Comparison of ENCODE assay signal across 8 cellular contexts in the genomic region with DNA sequence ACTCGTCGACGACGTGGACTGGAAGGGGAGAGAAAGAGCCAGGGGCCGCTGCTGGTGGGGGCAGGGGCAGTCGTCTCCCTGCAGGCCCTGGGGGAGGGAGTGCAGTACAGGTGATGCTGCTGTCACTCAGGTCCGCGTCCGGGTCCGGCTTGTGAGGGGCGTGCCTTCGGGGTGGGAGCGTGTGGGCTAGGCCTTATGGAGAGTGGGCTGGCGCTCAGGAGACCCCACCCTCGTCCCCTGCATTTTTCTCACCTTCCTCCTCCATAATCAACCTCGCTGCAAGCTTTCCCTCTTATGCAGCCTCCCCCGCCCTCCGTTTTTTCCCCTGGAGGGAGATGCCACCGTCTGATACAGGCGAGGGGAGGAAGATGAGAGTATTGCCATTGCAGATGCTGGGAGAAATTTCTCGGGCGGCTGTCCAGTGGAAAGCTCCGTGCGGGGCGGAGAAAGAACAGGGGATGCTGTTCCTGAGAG. TPM values are rescaled to one million over a fixed set of nuclear protein-coding genes. Genes with fewer than 3 reads are reported as not detected.
DNase-seq lines count a peak whose midpoint lies in the region; ATAC-seq, FAIRE-seq and TF ChIP-seq lines count a peak whose summit lies in the region.

No MANE protein-coding gene starts in this region.

- no TSS peak for BruUV-seq in endothelial cell of umbilical vein (replicated peaks; lab: Mats Ljungman, UMichigan)

- H3K36me3 Mint-ChIP-seq in activated CD8-positive, alpha-beta memory T cell treated with anti-CD3 and anti-CD28 coated beads, Interleukin-2, amount 10 ng/mL, durations not matched to agents 7 days and 5 days = peaks cover 10% of the 10 kb centered on the region
- no peaks in the 10 kb centered on the region for H3K36me3 Mint-ChIP-seq in stimulated activated memory B cell treated with anti-CD40 and anti-IgM and Interleukin-4, amounts not matched to agents 10 μg/mL and 1 μg/mL and 100 μg/mL, for 72 hours

- H3K4me3 ChIP-seq in BLaER1 = peak overlapping the region; percentile 99
- H3K4me3 ChIP-seq in endothelial cell of umbilical vein (replicated peaks in 1 of 3; ENCODE audit: insufficient read depth in 1 of 3, low read depth in 1 of 3, low read length in 3 of 3) = peak overlapping the region; percentile 56 to 87 (median 86)
- peak overlapping the region; percentile 80 for H3K4me3 ChIP-seq in mucosa of stomach (ENCODE audit: low read length)

- no peaks in the 10 kb centered on the region for H3K9me3 Mint-ChIP-seq in activated CD8-positive, alpha-beta memory T cell treated with anti-CD3 and anti-CD28 coated beads, Interleukin-2, amount 10 ng/mL, durations not matched to agents 7 days and 5 days (ENCODE audit: low read depth)
- H3K9me3 Mint-ChIP-seq in stimulated activated memory B cell treated with anti-CD40 and anti-IgM and Interleukin-4, amounts not matched to agents 10 μg/mL and 1 μg/mL and 100 μg/mL, for 72 hours = no peaks in the 10 kb centered on the region

- no peak for TF ChIP-seq POLR2A in endothelial cell of umbilical vein (IDR thresholded peaks at IDR 0.05; ENCODE audit: low read depth, low read length)

- intact Hi-C loops in endothelial cell of umbilical vein (cut with micrococcal nuclease) = loop anchor here (1.0 kb wide), 1 partner anchor 113 kb away; no protein-coding TSS in a partner anchor

- H2AFZ ChIP-seq in endothelial cell of umbilical vein (ENCODE audit: low read depth, low read length) = peak overlapping the region; percentile 96

- H3K79me2 ChIP-seq in endothelial cell of umbilical vein (ENCODE audit: control insufficient read depth, insufficient read depth, low read length) = peaks cover 67% of the 10 kb centered on the region

- peaks cover 50% of the 10 kb centered on the region for H3K4me1 Mint-ChIP-seq in activated CD8-positive, alpha-beta memory T cell treated with anti-CD3 and anti-CD28 coated beads, Interleukin-2, amount 10 ng/mL, durations not matched to agents 7 days and 5 days
- peaks cover 32% of the 10 kb centered on the region for H3K4me1 Mint-ChIP-seq in stimulated activated memory B cell treated with anti-CD40 and anti-IgM and Interleukin-4, amounts not matched to agents 10 μg/mL and 1 μg/mL and 100 μg/mL, for 72 hours

- H3K4me2 ChIP-seq in BLaER1 = peak overlapping the region; percentile 97
- peak overlapping the region; percentile 95 for H3K4me2 ChIP-seq in endothelial cell of umbilical vein (ENCODE audit: insufficient read depth, low read length)

- peak overlapping the region; percentile 84 for H3K4me3 Mint-ChIP-seq in activated CD8-positive, alpha-beta memory T cell treated with anti-CD3 and anti-CD28 coated beads, Interleukin-2, amount 10 ng/mL, durations not matched to agents 7 days and 5 days
- H3K4me3 Mint-ChIP-seq in stimulated activated memory B cell treated with anti-CD40 and anti-IgM and Interleukin-4, amounts not matched to agents 10 μg/mL and 1 μg/mL and 100 μg/mL, for 72 hours = peak overlapping the region; percentile 82

- H3K27me3 Mint-ChIP-seq in activated CD8-positive, alpha-beta memory T cell treated with anti-CD3 and anti-CD28 coated beads, Interleukin-2, amount 10 ng/mL, durations not matched to agents 7 days and 5 days = no peaks in the 10 kb centered on the region
- no peaks in the 10 kb centered on the region for H3K27me3 Mint-ChIP-seq in stimulated activated memory B cell treated with anti-CD40 and anti-IgM and Interleukin-4, amounts not matched to agents 10 μg/mL and 1 μg/mL and 100 μg/mL, for 72 hours

- DNase-seq in NCI-H774 (lab: John Stamatoyannopoulos, UW) (peak; percentile 55), endothelial cell of umbilical vein (ENCODE audit: low read depth, low spot score) (peak; percentile 69)
- peak; percentile 80 for DNase-seq in activated CD8-positive, alpha-beta memory T cell treated with anti-CD3 and anti-CD28 coated beads, Interleukin-2, amount 10 ng/mL, durations not matched to agents 7 days and 5 days

- H3K36me3 ChIP-seq in BLaER1 = peaks cover 7% of the 10 kb centered on the region; the same call in 1 of the 2 replicates
- H3K36me3 ChIP-seq in endothelial cell of umbilical vein (ENCODE audit: control insufficient read depth in 2 of 2, extremely low read depth in 1 of 2, insufficient read depth in 2 of 2, low read length in 2 of 2) = no peaks in the 10 kb centered on the region
- H3K36me3 ChIP-seq in mucosa of stomach (ENCODE audit: control insufficient read depth, insufficient read depth, low read length) = no peaks in the 10 kb centered on the region

- POLR2A ChIA-PET in endothelial cell of umbilical vein (lab: Charles Lee) = interaction anchor here (1.0 kb wide), 1 partner anchor 16 kb away, joined by 4 read pairs; no protein-coding TSS in a partner anchor

- dilution Hi-C loops in endothelial cell of umbilical vein (cut with MboI; ENCODE audit: extremely low pct_ligation_motif_present, low sequenced_read_pairs) = no loop called here

- H3K27ac Mint-ChIP-seq in activated CD8-positive, alpha-beta memory T cell treated with anti-CD3 and anti-CD28 coated beads, Interleukin-2, amount 10 ng/mL, durations not matched to agents 7 days and 5 days = peak overlapping the region; percentile 90
- H3K27ac Mint-ChIP-seq in stimulated activated memory B cell treated with anti-CD40 and anti-IgM and Interleukin-4, amounts not matched to agents 10 μg/mL and 1 μg/mL and 100 μg/mL, for 72 hours = peak overlapping the region; percentile 83

- no peak for TF ChIP-seq CTCF in endothelial cell of umbilical vein (IDR thresholded peaks at IDR 0.05; ENCODE audit: extremely low read depth in 1 of 2, insufficient read depth in 1 of 2, low read depth in 1 of 2, low read length in 2 of 2)

- FAIRE-seq in endothelial cell of umbilical vein (lab: Jason Lieb, UNC) = peak; percentile 69

- H3K27ac ChIP-seq in BLaER1 (peak overlapping the region; percentile 86), endothelial cell of umbilical vein (ENCODE audit: insufficient read depth, low read depth, low read length) (peak overlapping the region; percentile 41)

- ATAC-seq in GM19324 (IDR thresholded peaks at IDR 0.05; ENCODE audit: low FRiP score, unreplicated experiment) = peak; percentile 33
- ATAC-seq in HG03442 (IDR thresholded peaks at IDR 0.05; ENCODE audit: unreplicated experiment) = peak; percentile 28
- peak; percentile 46 for ATAC-seq in activated CD8-positive, alpha-beta memory T cell treated with anti-CD3 and anti-CD28 coated beads, Interleukin-2, amount 10 ng/mL, durations not matched to agents 7 days and 5 days
- peak; percentile 60 for ATAC-seq in stimulated activated memory B cell treated with anti-CD40 and anti-IgM and Interleukin-4, amounts not matched to agents 10 μg/mL and 1 μg/mL and 100 μg/mL, for 72 hours

- no peaks in the 10 kb centered on the region for H3K9me3 ChIP-seq in BLaER1
- no peaks in the 10 kb centered on the region for H3K9me3 ChIP-seq in endothelial cell of umbilical vein (replicated peaks; ENCODE audit: control insufficient read depth, insufficient read depth, low read length)
- H3K9me3 ChIP-seq in mucosa of stomach (ENCODE audit: control insufficient read depth, low read length) = no peaks in the 10 kb centered on the region

- peaks cover 64% of the 10 kb centered on the region for H4K20me1 ChIP-seq in BLaER1
- H4K20me1 ChIP-seq in endothelial cell of umbilical vein (replicated peaks; ENCODE audit: control insufficient read depth, extremely low read depth, insufficient read depth, low read length) = no peaks in the 10 kb centered on the region

- peak overlapping the region; percentile 93 for H3K9ac ChIP-seq in BLaER1
- H3K9ac ChIP-seq in endothelial cell of umbilical vein (replicated peaks; ENCODE audit: extremely low read depth, insufficient read depth, low read length) = peak overlapping the region; percentile 81
- peak overlapping the region; percentile 87 for H3K9ac ChIP-seq in mucosa of stomach (ENCODE audit: low read length)

- CTCF ChIA-PET in activated CD8-positive, alpha-beta memory T cell treated with anti-CD3 and anti-CD28 coated beads, Interleukin-2, amount 10 ng/mL, durations not matched to agents 7 days and 5 days (lab: Charles Lee) = interaction anchor here (0.8 to 2.8 kb wide), 6 partner anchors 12 to 113 kb away, joined by 3 to 6 read pairs (median 3); a partner anchor contains a TSS
- CTCF ChIA-PET in endothelial cell of umbilical vein (lab: Charles Lee) = interaction anchor here (1.0 kb wide), 1 partner anchor 13 kb away, joined by 3 read pairs; no protein-coding TSS in a partner anchor

- peaks cover 46% of the 10 kb centered on the region for H3K4me1 ChIP-seq in BLaER1
- H3K4me1 ChIP-seq in endothelial cell of umbilical vein (ENCODE audit: control insufficient read depth, extremely low read depth, insufficient read depth, low read length) = peaks cover 12% of the 10 kb centered on the region
- H3K4me1 ChIP-seq in mucosa of stomach (ENCODE audit: control insufficient read depth, insufficient read depth, low read length) = peaks cover 14% of the 10 kb centered on the region

- no peaks in the 10 kb centered on the region for H3K27me3 ChIP-seq in BLaER1
- no peaks in the 10 kb centered on the region for H3K27me3 ChIP-seq in endothelial cell of umbilical vein (ENCODE audit: control insufficient read depth in 2 of 2, insufficient read depth in 2 of 2, low read length in 2 of 2)
- H3K27me3 ChIP-seq in mucosa of stomach (ENCODE audit: control insufficient read depth, insufficient read depth, low read length) = no peaks in the 10 kb centered on the region

- no peaks in the 10 kb centered on the region for H3K9me1 ChIP-seq in endothelial cell of umbilical vein (replicated peaks; ENCODE audit: control insufficient read depth, extremely low read depth, insufficient read depth, low read length)

RNA-seq across cellular contexts. Expression of a gene that starts 0.6 kb away (rescaled TPM):
- total RNA-seq in activated CD8-positive, alpha-beta memory T cell treated with anti-CD3 and anti-CD28 coated beads, Interleukin-2, amount 10 ng/mL, durations not matched to agents 7 days and 5 days = 100 to 1,000 TPM in 1 of 2 experiments, 10 to 100 TPM in 1; 96.0 to 102 TPM
- total RNA-seq in endothelial cell of umbilical vein = 95.0 and 100 TPM in 2 replicates
- 78.5 and 102 TPM in 2 replicates for polyA plus RNA-seq in endothelial cell of umbilical vein
- 119 and 127 TPM in 2 replicates for polyA plus RNA-seq in endothelial cell of umbilical vein (2011; cell fraction: cytosol; rRNA removed)
- 48.7 and 66.2 TPM in 2 replicates for polyA plus RNA-seq in endothelial cell of umbilical vein (2011; cell fraction: nucleus; rRNA removed)
- 71.3 and 117 TPM in 2 replicates for polyA plus RNA-seq in endothelial cell of umbilical vein (2012)
- 47.0 and 51.5 TPM in 2 replicates for polyA minus RNA-seq in endothelial cell of umbilical vein
- polyA minus RNA-seq in endothelial cell of umbilical vein (2011; cell fraction: cytosol; rRNA and poly(A)+ RNA removed) = 50.7 TPM
- 12.3 and 20.1 TPM in 2 replicates for polyA minus RNA-seq in endothelial cell of umbilical vein (2011; cell fraction: nucleus; rRNA and poly(A)+ RNA removed)

RNA-seq across cellular contexts. Expression of a gene that starts 3.8 kb away (rescaled TPM):
- 10 to 100 TPM; 67.7 to 75.3 TPM for total RNA-seq in activated CD8-positive, alpha-beta memory T cell treated with anti-CD3 and anti-CD28 coated beads, Interleukin-2, amount 10 ng/mL, durations not matched to agents 7 days and 5 days
- total RNA-seq in endothelial cell of umbilical vein = 49.0 and 56.8 TPM in 2 replicates
- polyA plus RNA-seq in endothelial cell of umbilical vein = 12.3 and 14.9 TPM in 2 replicates
- polyA plus RNA-seq in endothelial cell of umbilical vein (2011; cell fraction: cytosol; rRNA removed) = 14.8 and 16.0 TPM in 2 replicates
- polyA plus RNA-seq in endothelial cell of umbilical vein (2011; cell fraction: nucleus; rRNA removed) = 34.9 and 53.1 TPM in 2 replicates
- 20.4 and 33.2 TPM in 2 replicates for polyA plus RNA-seq in endothelial cell of umbilical vein (2012)
- 70.1 and 87.7 TPM in 2 replicates for polyA minus RNA-seq in endothelial cell of umbilical vein
- polyA minus RNA-seq in endothelial cell of umbilical vein (2011; cell fraction: cytosol; rRNA and poly(A)+ RNA removed) = 24.8 TPM
- polyA minus RNA-seq in endothelial cell of umbilical vein (2011; cell fraction: nucleus; rRNA and poly(A)+ RNA removed) = 21.5 and 31.9 TPM in 2 replicates

RNA-seq across cellular contexts. Expression of a gene that starts 32.3 kb away (rescaled TPM):
- total RNA-seq in activated CD8-positive, alpha-beta memory T cell treated with anti-CD3 and anti-CD28 coated beads, Interleukin-2, amount 10 ng/mL, durations not matched to agents 7 days and 5 days = 10 to 100 TPM; 28.5 to 33.1 TPM
- 27.6 and 28.7 TPM in 2 replicates for total RNA-seq in endothelial cell of umbilical vein
- polyA plus RNA-seq in endothelial cell of umbilical vein = 8.4 and 10.2 TPM in 2 replicates
- 10.1 and 10.3 TPM in 2 replicates for polyA plus RNA-seq in endothelial cell of umbilical vein (2011; cell fraction: cytosol; rRNA removed)
- 19.2 and 21.1 TPM in 2 replicates for polyA plus RNA-seq in endothelial cell of umbilical vein (2011; cell fraction: nucleus; rRNA removed)
- polyA plus RNA-seq in endothelial cell of umbilical vein (2012) = 8.7 and 13.5 TPM in 2 replicates
- 30.8 and 35.4 TPM in 2 replicates for polyA minus RNA-seq in endothelial cell of umbilical vein
- 12.5 TPM for polyA minus RNA-seq in endothelial cell of umbilical vein (2011; cell fraction: cytosol; rRNA and poly(A)+ RNA removed)
- polyA minus RNA-seq in endothelial cell of umbilical vein (2011; cell fraction: nucleus; rRNA and poly(A)+ RNA removed) = 28.3 and 42.7 TPM in 2 replicates

Comparison
In these comparisons a context has a peak if more than half of its experiments do, and no peak if none do; other contexts are left out.
1. Peak in every context shown above with its lines: DNase-seq, ATAC-seq, H3K4me3 ChIP-seq and H3K27ac ChIP-seq.